In the genomic region with DNA sequence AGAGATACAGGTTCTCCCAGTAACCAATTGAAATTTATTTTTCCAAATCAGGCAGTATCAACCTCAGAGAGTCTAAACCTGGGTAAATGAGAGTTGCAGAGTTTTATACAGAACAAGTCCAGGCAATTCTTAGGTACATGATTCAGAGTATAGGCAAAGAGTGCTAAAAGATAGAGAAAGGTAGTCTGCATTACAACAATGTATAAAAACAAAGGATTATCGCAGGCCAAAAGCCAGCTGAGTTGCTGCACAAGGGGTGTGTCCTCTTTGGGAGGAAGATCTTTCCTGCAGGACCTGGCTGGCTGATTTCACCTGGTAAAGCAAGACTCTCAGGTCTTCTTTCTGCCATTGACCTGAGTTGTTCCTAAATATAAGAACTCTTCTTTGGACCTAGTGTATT, we compare ENCODE assay signal across 27 cellular contexts.
"Had no signal": no experiment of that assay in that cellular context is flagged by ENCODE, and none has a peak within 500 bp of the region (broad histone marks: within the 10 kb centered on the region; RNA-seq: fewer than 3 reads in every experiment).

No MANE protein-coding gene starts in this region.

- H3K9me3 ChIP-seq: ascending aorta, body of pancreas, MG63, Peyer's patch had no signal

- H3K9ac ChIP-seq: KMS-11 had no signal

- H3K4me3 ChIP-seq: ascending aorta, body of pancreas, cardiac muscle cell, MG63, Peyer's patch had no signal

- H3K36me3 ChIP-seq: ascending aorta, cardiac muscle cell, MG63, Peyer's patch had no signal

- H3K36me3 Mint-ChIP-seq: activated naive CD4-positive, alpha-beta T cell treated with anti-CD3 and anti-CD28 coated beads, Interleukin-2, amount 50 U/mL, for 72 hours had no signal

- H3K4me1 Mint-ChIP-seq: activated naive CD8-positive, alpha-beta T cell treated with anti-CD3 and anti-CD28 coated beads, Interleukin-2, amount 50 U/mL, for 24 hours had no signal

- ATAC-seq: activated CD4-positive, CD25-positive, alpha-beta regulatory T cell treated with anti-CD3 and anti-CD28 coated beads, Interleukin-2, amount 50 U/mL, for 24 hours; activated CD8-positive, alpha-beta T cell treated with anti-CD3 and anti-CD28 coated beads, Interleukin-2, amount 10 ng/mL, durations not matched to agents 7 days and 5 days; activated naive CD4-positive, alpha-beta T cell treated with anti-CD3 and anti-CD28 coated beads, Interleukin-2, amount 50 U/mL, for 72 hours; activated naive CD8-positive, alpha-beta T cell treated with anti-CD3 and anti-CD28 coated beads, Interleukin-2, amount 50 U/mL, for 24 hours; body of pancreas had no signal

- H3K27ac Mint-ChIP-seq: activated CD8-positive, alpha-beta T cell treated with anti-CD3 and anti-CD28 coated beads, Interleukin-2, amount 10 ng/mL, durations not matched to agents 7 days and 5 days; activated naive CD4-positive, alpha-beta T cell treated with anti-CD3 and anti-CD28 coated beads, Interleukin-2, amount 50 U/mL, for 72 hours; activated naive CD8-positive, alpha-beta T cell treated with anti-CD3 and anti-CD28 coated beads, Interleukin-2, amount 50 U/mL, for 24 hours; activated T-cell treated with anti-CD3 and anti-CD28 coated beads, Interleukin-2, amount 50 U/mL, for 24 hours; activated T-helper 1 cell treated with anti-CD3 and anti-CD28 coated beads, Interleukin-12 subunit alpha, Interleukin-12 subunit beta, Interleukin-2, Interleukin-4 antibody, amounts not matched to agents 30 ng/mL and 10 ng/mL and 1 ng/mL, durations not matched to agents 14 hours and 24 hours and 36 hours; T-helper 1 cell treated with Interleukin-12 subunit alpha and Interleukin-12 subunit beta and Interleukin-4 antibody, amounts not matched to agents 30 μg/mL and 1 μg/mL, for 36 hours had no signal

- H3K4me3 Mint-ChIP-seq: activated CD8-positive, alpha-beta T cell treated with anti-CD3 and anti-CD28 coated beads, Interleukin-2, amount 10 ng/mL, durations not matched to agents 7 days and 5 days; activated naive CD8-positive, alpha-beta T cell treated with anti-CD3 and anti-CD28 coated beads, Interleukin-2, amount 50 U/mL, for 24 hours; activated T-cell treated with anti-CD3 and anti-CD28 coated beads, Interleukin-2, amount 50 U/mL, for 24 hours; activated T-helper 1 cell treated with anti-CD3 and anti-CD28 coated beads, Interleukin-12 subunit alpha, Interleukin-12 subunit beta, Interleukin-2, Interleukin-4 antibody, amounts not matched to agents 30 ng/mL and 10 ng/mL and 1 ng/mL, durations not matched to agents 14 hours and 24 hours and 36 hours; T-helper 1 cell treated with Interleukin-12 subunit alpha and Interleukin-12 subunit beta and Interleukin-4 antibody, amounts not matched to agents 30 μg/mL and 1 μg/mL, for 36 hours had no signal

- H3K9me3 Mint-ChIP-seq: activated naive CD4-positive, alpha-beta T cell treated with anti-CD3 and anti-CD28 coated beads, Interleukin-2, amount 50 U/mL, for 72 hours; activated naive CD8-positive, alpha-beta T cell treated with anti-CD3 and anti-CD28 coated beads, Interleukin-2, amount 50 U/mL, for 24 hours; activated T-cell treated with anti-CD3 and anti-CD28 coated beads, Interleukin-2, amount 50 U/mL, for 24 hours; activated T-helper 1 cell treated with anti-CD3 and anti-CD28 coated beads, Interleukin-12 subunit alpha, Interleukin-12 subunit beta, Interleukin-2, Interleukin-4 antibody, amounts not matched to agents 30 ng/mL and 10 ng/mL and 1 ng/mL, durations not matched to agents 14 hours and 24 hours and 36 hours; T-helper 1 cell treated with Interleukin-12 subunit alpha and Interleukin-12 subunit beta and Interleukin-4 antibody, amounts not matched to agents 30 μg/mL and 1 μg/mL, for 36 hours had no signal

- H3K4me1 ChIP-seq: ascending aorta, body of pancreas, Peyer's patch had no signal

- H3K4me2 ChIP-seq: KMS-11 had no signal

- H3K27ac ChIP-seq: body of pancreas, cardiac muscle cell, KMS-11, Peyer's patch had no signal

- H3K27me3 ChIP-seq: ascending aorta, body of pancreas, cardiac muscle cell, MG63, Peyer's patch had no signal

- DNase-seq: activated CD4-positive, alpha-beta T cell treated with anti-CD3 and anti-CD28 coated beads for 4 hours; activated CD8-positive, alpha-beta memory T cell treated with anti-CD3 and anti-CD28 coated beads, Interleukin-2, amount 50 U/mL, for 48 hours; activated CD8-positive, alpha-beta T cell treated with anti-CD3 and anti-CD28 coated beads, Interleukin-2, amount 10 ng/mL, durations not matched to agents 7 days and 5 days; activated effector memory CD4-positive, alpha-beta T cell treated with Interleukin-2 at 50 U/mL for 16 hours; activated naive CD4-positive, alpha-beta T cell; activated naive CD8-positive, alpha-beta T cell treated with anti-CD3 and anti-CD28 coated beads, Interleukin-2, amount 50 U/mL, for 24 hours; activated T-cell treated with anti-CD3 and anti-CD28 coated beads, Interleukin-2, amount 50 U/mL, for 24 hours; amniotic stem cell; body of pancreas; MG63; MV-4-11; NCI-H1092 treated with DMSO at 0.1 percent for 48 hours; NCI-H1436; NCI-H187; NCI-H2081; NCI-H510A treated with DMSO at 0.1 percent for 48 hours; NCI-H69; NK-92 treated with Interleukin-12 subunit alpha and Interleukin-12 subunit beta, amount 100 ng/mL, for 24 hours; Peyer's patch; SHP77 treated with DMSO at 0.1 percent for 48 hours had no signal
